Comparison of ENCODE assay signal across 1 cellular context in genomic region chr16:25048146-25048618, GRCh38.
TF ChIP-seq lines count a peak whose summit lies in the region.

No MANE protein-coding gene starts in this region.

TF ChIP-seq in H1, 55 proteins besides CTCF, POLR2A, EP300 and RAD21:
- no peak for TF ChIP-seq GTF2F1 (IDR thresholded peaks at IDR 0.05; ENCODE audit: borderline replicate concordance, low read depth, low read length)
- TF ChIP-seq CEBPB (IDR thresholded peaks at IDR 0.05; ENCODE audit: low read depth, low read length) = no peak
- no peak for TF ChIP-seq SRF (IDR thresholded peaks at IDR 0.05; ENCODE audit: low read depth, low read length)
- TF ChIP-seq POU5F1 (IDR thresholded peaks at IDR 0.05; ENCODE audit: low read depth, low read length) = no peak
- TF ChIP-seq SAP30 (IDR thresholded peaks at IDR 0.05; ENCODE audit: insufficient read depth, insufficient replicate concordance, low read length) = no peak
